ENCODE assay signal across 6 cellular contexts in the genomic region with DNA sequence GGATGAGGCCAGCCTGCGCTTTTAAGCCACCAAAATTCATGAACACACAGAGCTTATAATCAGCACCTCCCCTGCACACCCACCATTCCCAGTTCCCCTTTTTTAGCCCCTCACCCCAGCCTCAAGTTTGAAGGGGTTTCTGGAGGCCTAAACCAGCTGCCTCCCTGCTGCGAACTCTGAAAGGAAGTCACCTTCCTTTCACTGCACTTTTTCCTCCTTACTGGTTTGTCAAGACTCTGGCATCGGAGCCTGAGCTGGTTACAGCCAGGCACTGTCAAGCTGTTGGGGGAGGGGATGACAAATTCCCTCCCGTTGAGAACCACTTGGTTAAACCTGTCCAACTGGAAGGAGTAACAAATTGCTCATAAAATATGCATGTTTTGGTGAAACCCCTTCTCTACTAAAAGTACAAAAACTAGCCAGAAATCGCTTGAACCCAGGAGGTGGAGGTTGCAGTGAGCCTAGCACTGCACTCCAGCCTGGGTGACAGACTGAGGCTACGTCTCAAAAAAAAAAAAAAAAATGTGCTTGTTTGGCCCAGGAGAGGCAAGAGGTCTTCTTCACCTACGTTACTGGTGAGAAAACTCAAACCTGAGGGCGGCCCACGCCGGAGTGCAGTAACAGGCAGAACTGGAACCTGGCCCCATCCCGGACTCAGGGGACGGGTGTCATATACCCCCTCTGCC.
A peak's percentile ranks its signal among the peaks of the same experiment; 100 is the strongest.
DNase-seq lines count a peak whose midpoint lies in the region; ATAC-seq lines count a peak whose summit lies in the region.

No MANE protein-coding gene starts in this region.

- no peaks in the 10 kb centered on the region for H3K9me3 Mint-ChIP-seq in activated naive CD8-positive, alpha-beta T cell treated with anti-CD3 and anti-CD28 coated beads, Interleukin-2, amount 50 U/mL, for 24 hours

- H3K4me3 Mint-ChIP-seq in activated naive CD8-positive, alpha-beta T cell treated with anti-CD3 and anti-CD28 coated beads, Interleukin-2, amount 50 U/mL, for 24 hours: peak overlapping the region; percentile 91

- peak; percentile 85 for DNase-seq in DMS53 (lab: John Stamatoyannopoulos, UW)
- no peak for DNase-seq in activated naive CD8-positive, alpha-beta T cell treated with anti-CD3 and anti-CD28 coated beads, Interleukin-2, amount 50 U/mL, for 24 hours
- DNase-seq in D341Med (ENCODE audit: low spot score): no peak
- no peak for DNase-seq in foreskin melanocyte

- peaks cover 35 to 41% of the 10 kb centered on the region in 2 donors for H3K4me1 ChIP-seq in mucosa of rectum (ENCODE audit: control insufficient read depth in 2 of 2, insufficient read depth in 2 of 2, low read length in 2 of 2)

- peak overlapping the region; percentile 1 to 87 for H3K27ac ChIP-seq in mucosa of rectum (ENCODE audit: low read depth in 2 of 2, low read length in 2 of 2)

- no peaks in the 10 kb centered on the region for H3K36me3 ChIP-seq in mucosa of rectum (ENCODE audit: control insufficient read depth in 2 of 2, insufficient read depth in 2 of 2, low read length in 2 of 2)

- peak overlapping the region; percentile 16 to 38 for H3K9ac ChIP-seq in mucosa of rectum (ENCODE audit: low read depth in 1 of 2, low read length in 2 of 2)

- peaks cover 4% of the 10 kb centered on the region for H3K36me3 Mint-ChIP-seq in activated naive CD8-positive, alpha-beta T cell treated with anti-CD3 and anti-CD28 coated beads, Interleukin-2, amount 50 U/mL, for 24 hours (ENCODE audit: low read depth)

- peak; percentile 23 for ATAC-seq in HG02870 (IDR thresholded peaks at IDR 0.05; ENCODE audit: unreplicated experiment)
- no peak for ATAC-seq in activated naive CD8-positive, alpha-beta T cell treated with anti-CD3 and anti-CD28 coated beads, Interleukin-2, amount 50 U/mL, for 24 hours

- no peaks in the 10 kb centered on the region for H3K9me3 ChIP-seq in mucosa of rectum (ENCODE audit: control insufficient read depth in 2 of 2, low read length in 2 of 2)

- H3K4me1 Mint-ChIP-seq in activated naive CD8-positive, alpha-beta T cell treated with anti-CD3 and anti-CD28 coated beads, Interleukin-2, amount 50 U/mL, for 24 hours: peaks cover 41% of the 10 kb centered on the region

- peak overlapping the region; percentile 80 for H3K27ac Mint-ChIP-seq in activated naive CD8-positive, alpha-beta T cell treated with anti-CD3 and anti-CD28 coated beads, Interleukin-2, amount 50 U/mL, for 24 hours

- H3K4me3 ChIP-seq in mucosa of rectum (ENCODE audit: low read length in 2 of 2): peak overlapping the region in 1 of 2 donors; percentile 45

- no peaks in the 10 kb centered on the region for H3K27me3 ChIP-seq in mucosa of rectum (ENCODE audit: control insufficient read depth in 2 of 2, insufficient read depth in 2 of 2, low read length in 2 of 2)

- H3K27me3 Mint-ChIP-seq in activated naive CD8-positive, alpha-beta T cell treated with anti-CD3 and anti-CD28 coated beads, Interleukin-2, amount 50 U/mL, for 24 hours: no peaks in the 10 kb centered on the region
